8 cellular contexts compared by ENCODE assay signal in genomic region chr11:64787526-64788320, GRCh38. TPM values are rescaled to one million over a fixed set of nuclear protein-coding genes. Genes with fewer than 3 reads are reported as not detected.
A peak's percentile ranks its signal among the peaks of the same experiment; 100 is the strongest.
DNase-seq lines count a peak whose midpoint lies in the region; ATAC-seq and TF ChIP-seq lines count a peak whose summit lies in the region.

No MANE protein-coding gene starts in this region.

- CTCF ChIA-PET in activated CD8-positive, alpha-beta T cell treated with anti-CD3 and anti-CD28 coated beads for 36 hours (lab: Charles Lee), result interaction anchor here (0.6 to 2.0 kb wide), 7 partner anchors 9 to 315 kb away, joined by 3 to 17 read pairs (median 4); partner anchors contain the start of genes MAP4K2 and SF1

- TF ChIP-seq POLR2A in vagina (IDR thresholded peaks at IDR 0.05), result no peak

- H3K4me3 ChIP-seq in MM.1S (ENCODE audit: low read length) (no peak overlapping the region), vagina (no peak overlapping the region)

- in situ Hi-C loops in G401 (cut with HindIII; ENCODE audit: low sequenced_read_pairs), result no loop called here

- no peaks in the 10 kb centered on the region for H3K4me1 ChIP-seq in MM.1S (ENCODE audit: low read length)
- H3K4me1 ChIP-seq in vagina, result no peaks in the 10 kb centered on the region

- no peak overlapping the region for H3K9ac ChIP-seq in MM.1S (ENCODE audit: low read length)

- H3K27me3 Mint-ChIP-seq in activated CD8-positive, alpha-beta T cell treated with anti-CD3 and anti-CD28 coated beads for 36 hours, result no peaks in the 10 kb centered on the region
- H3K27me3 Mint-ChIP-seq in naive thymus-derived CD8-positive, alpha-beta T cell, result no peaks in the 10 kb centered on the region

- TF ChIP-seq CTCF in MM.1S (IDR thresholded peaks at IDR 0.05; ENCODE audit: low read length) (peak; percentile 69), vagina (IDR thresholded peaks at IDR 0.05) (peak; percentile 23 to 31 (median 26))
- peak; percentile 66 for TF ChIP-seq CTCF in activated CD8-positive, alpha-beta T cell treated with anti-CD3 and anti-CD28 coated beads for 36 hours (IDR thresholded peaks at IDR 0.05)

- POLR2A ChIA-PET in activated CD8-positive, alpha-beta T cell treated with anti-CD3 and anti-CD28 coated beads for 36 hours (lab: Charles Lee), result interaction anchor here (0.6 to 2.7 kb wide), 4 partner anchors 11 to 21 kb away, joined by 3 to 7 read pairs (median 3); partner anchors contain the start of gene MAP4K2
- POLR2A ChIA-PET in naive thymus-derived CD8-positive, alpha-beta T cell (lab: Charles Lee), result interaction anchor here (3.1 to 39.5 kb wide), 3 partner anchors 9 to 37 kb away, joined by 24 to 2320 read pairs (median 73); partner anchors contain the start of genes MAP4K2, PYGM, RASGRP2 and SF1

- peaks cover 4% of the 10 kb centered on the region for H3K4me1 Mint-ChIP-seq in activated CD8-positive, alpha-beta T cell treated with anti-CD3 and anti-CD28 coated beads for 36 hours (ENCODE audit: low read depth)
- H3K4me1 Mint-ChIP-seq in naive thymus-derived CD8-positive, alpha-beta T cell, result peaks cover 2 to 12% (median 9%) of the 10 kb centered on the region in 4 donors

- H3K27ac ChIP-seq in MM.1S (ENCODE audit: low read length) (no peak overlapping the region), vagina (no peak overlapping the region)

- no peaks in the 10 kb centered on the region for H3K79me2 ChIP-seq in MM.1S (ENCODE audit: low read length)

- no peak overlapping the region for H3K4me3 Mint-ChIP-seq in activated CD8-positive, alpha-beta T cell treated with anti-CD3 and anti-CD28 coated beads for 36 hours
- H3K4me3 Mint-ChIP-seq in naive thymus-derived CD8-positive, alpha-beta T cell, result no peak overlapping the region

- intact Hi-C loops in activated CD8-positive, alpha-beta T cell treated with anti-CD3 and anti-CD28 coated beads for 36 hours (cut with micrococcal nuclease), result no loop called here
- intact Hi-C loops in vagina (cut with DNase I), result no loop called here

- ATAC-seq in activated CD8-positive, alpha-beta T cell treated with anti-CD3 and anti-CD28 coated beads for 36 hours, result peak; percentile 78
- ATAC-seq in esophagus mucosa (peak; percentile 64), GM21786 (IDR thresholded peaks at IDR 0.05; ENCODE audit: unreplicated experiment) (no peak)
- peak; percentile 88 to 92 for ATAC-seq in naive thymus-derived CD8-positive, alpha-beta T cell

- H2AFZ ChIP-seq in MM.1S (ENCODE audit: low read length), result no peak overlapping the region

- H3K27me3 ChIP-seq in MM.1S (replicated peaks; ENCODE audit: insufficient read depth, low read length) (no peaks in the 10 kb centered on the region), vagina (no peaks in the 10 kb centered on the region)

- H3K27ac Mint-ChIP-seq in activated CD8-positive, alpha-beta T cell treated with anti-CD3 and anti-CD28 coated beads for 36 hours, result peak overlapping the region; percentile 49
- peak overlapping the region in 8 of 10 donors; percentile 22 to 89 (median 81) for H3K27ac Mint-ChIP-seq in naive thymus-derived CD8-positive, alpha-beta T cell

- DNase-seq in G401 (ENCODE audit: low spot score) (peak; percentile 58), MM.1S (peak; percentile 47), vagina (ENCODE audit: extremely low spot score in 2 of 2) (no peak), amniotic stem cell (lab: John Stamatoyannopoulos, UW) (no peak)
- DNase-seq in activated CD8-positive, alpha-beta T cell treated with anti-CD3 and anti-CD28 coated beads for 36 hours, result peak; percentile 78
- peak in 9 of 10 donors; percentile 41 to 81 (median 54) for DNase-seq in naive thymus-derived CD8-positive, alpha-beta T cell

- H3K4me2 ChIP-seq in MM.1S (ENCODE audit: low read depth, low read length), result no peak overlapping the region

- H3K9me3 ChIP-seq in MM.1S (replicated peaks; ENCODE audit: insufficient read depth, low read length), result no peaks in the 10 kb centered on the region
- no peaks in the 10 kb centered on the region for H3K9me3 ChIP-seq in vagina

- no peaks in the 10 kb centered on the region for H3K9me3 Mint-ChIP-seq in activated CD8-positive, alpha-beta T cell treated with anti-CD3 and anti-CD28 coated beads for 36 hours
- no peaks in the 10 kb centered on the region for H3K9me3 Mint-ChIP-seq in naive thymus-derived CD8-positive, alpha-beta T cell

- no peaks in the 10 kb centered on the region for H3K36me3 Mint-ChIP-seq in activated CD8-positive, alpha-beta T cell treated with anti-CD3 and anti-CD28 coated beads for 36 hours (ENCODE audit: low read depth)
- peaks cover 0 to 21% (median 1%) of the 10 kb centered on the region in 3 donors for H3K36me3 Mint-ChIP-seq in naive thymus-derived CD8-positive, alpha-beta T cell

- H3K9me2 ChIP-seq in MM.1S (replicated peaks; ENCODE audit: insufficient read depth, low read length), result no peaks in the 10 kb centered on the region

- no peaks in the 10 kb centered on the region for H3K36me3 ChIP-seq in MM.1S (replicated peaks; ENCODE audit: insufficient read depth, low read length)
- peaks cover 0 to 18% of the 10 kb centered on the region in 2 donors for H3K36me3 ChIP-seq in vagina

- no peaks in the 10 kb centered on the region for H3F3A ChIP-seq in MM.1S (ENCODE audit: insufficient read depth, low read length)

- no peaks in the 10 kb centered on the region for H4K20me1 ChIP-seq in MM.1S (ENCODE audit: insufficient read depth, low read length)

RNA-seq across cellular contexts. Expression of gene SF1, which starts 9.4 kb away (rescaled TPM):
- total RNA-seq in G401 (2014; rRNA removed; shearing (Covaris generic)), result 114 and 170 TPM in 2 replicates
- 100 to 1,000 TPM; 325 to 342 TPM for total RNA-seq in activated CD8-positive, alpha-beta T cell treated with anti-CD3 and anti-CD28 coated beads for 36 hours
- total RNA-seq in esophagus mucosa (129 TPM), vagina (278 TPM)
- 1,000 to 10,000 TPM; 1,030 to 1,057 TPM for total RNA-seq in naive thymus-derived CD8-positive, alpha-beta T cell
- polyA plus RNA-seq in naive thymus-derived CD8-positive, alpha-beta T cell, result 100 to 1,000 TPM in 1 of 3 donors, 10 to 100 TPM in 2; 87.0 to 138 (median 96.6) TPM

RNA-seq across cellular contexts. Expression of gene MAP4K2, which starts 15.3 kb away (rescaled TPM):
- total RNA-seq in G401 (2014; rRNA removed; shearing (Covaris generic)), result 24.7 and 26.6 TPM in 2 replicates
- 10 to 100 TPM; 56.4 to 58.0 TPM for total RNA-seq in activated CD8-positive, alpha-beta T cell treated with anti-CD3 and anti-CD28 coated beads for 36 hours
- total RNA-seq in esophagus mucosa (5.4 TPM), vagina (20.6 TPM)
- 100 to 1,000 TPM; 128 to 135 TPM for total RNA-seq in naive thymus-derived CD8-positive, alpha-beta T cell
- 10 to 100 TPM; 26.6 to 55.5 (median 30.3) TPM for polyA plus RNA-seq in naive thymus-derived CD8-positive, alpha-beta T cell

RNA-seq across cellular contexts. Expression of gene MEN1, which starts 22.6 kb away (rescaled TPM):
- 12.3 and 13.9 TPM in 2 replicates for total RNA-seq in G401 (2014; rRNA removed; shearing (Covaris generic))
- total RNA-seq in activated CD8-positive, alpha-beta T cell treated with anti-CD3 and anti-CD28 coated beads for 36 hours, result 10 to 100 TPM; 25.8 to 29.0 TPM
- total RNA-seq in esophagus mucosa, result 15.6 TPM
- total RNA-seq in naive thymus-derived CD8-positive, alpha-beta T cell, result 10 to 100 TPM; 50.7 to 54.1 TPM
- 10 to 100 TPM; 22.1 to 57.4 (median 36.1) TPM for polyA plus RNA-seq in naive thymus-derived CD8-positive, alpha-beta T cell
- total RNA-seq in vagina, result 27.0 TPM

RNA-seq across cellular contexts. Expression of gene PYGM, which starts 27.9 kb away (rescaled TPM):
- total RNA-seq in G401 (2014; rRNA removed; shearing (Covaris generic)), result 8.6 and 11.6 TPM in 2 replicates
- total RNA-seq in activated CD8-positive, alpha-beta T cell treated with anti-CD3 and anti-CD28 coated beads for 36 hours, result 1 to 10 TPM; 1.2 to 3.3 TPM
- total RNA-seq in esophagus mucosa (0.44 TPM), vagina (0.98 TPM)
- 10 to 100 TPM; 13.0 to 18.4 TPM for total RNA-seq in naive thymus-derived CD8-positive, alpha-beta T cell
- polyA plus RNA-seq in naive thymus-derived CD8-positive, alpha-beta T cell, result under 1 TPM; 0.09 to 0.50 (median 0.49) TPM

RNA-seq across cellular contexts. Expression of gene RASGRP2, which starts 43.8 kb away (rescaled TPM):
- total RNA-seq in G401 (2014; rRNA removed; shearing (Covaris generic)), result 0.62 and 1.9 TPM in 2 replicates
- total RNA-seq in activated CD8-positive, alpha-beta T cell treated with anti-CD3 and anti-CD28 coated beads for 36 hours, result 1 to 10 TPM; 7.8 to 8.2 TPM
- 1.1 TPM for total RNA-seq in esophagus mucosa
- 100 to 1,000 TPM; 679 to 682 TPM for total RNA-seq in naive thymus-derived CD8-positive, alpha-beta T cell
- 100 to 1,000 TPM; 168 to 253 (median 185) TPM for polyA plus RNA-seq in naive thymus-derived CD8-positive, alpha-beta T cell
- 27.5 TPM for total RNA-seq in vagina

Comparison
In these comparisons a context has a peak if more than half of its experiments do, and no peak if none do; other contexts are left out.
1. DNase-seq: peak in G401 (single experiment), MM.1S (single experiment), activated CD8-positive, alpha-beta T cell treated with anti-CD3 and anti-CD28 coated beads for 36 hours (single experiment) and naive thymus-derived CD8-positive, alpha-beta T cell (9 of 10); none in vagina (0 of 2) and amniotic stem cell (single experiment).
2. Peak in every context shown above with its lines, with median percentiles within 50 percentile points of each other: CTCF ChIP-seq.